9 cellular contexts compared by ENCODE assay signal in genomic region chr3:42192334-42193200, GRCh38.
DNase-seq lines count a peak whose midpoint lies in the region; ATAC-seq and TF ChIP-seq lines count a peak whose summit lies in the region.
"Had no signal": no experiment of that assay in that cellular context is flagged by ENCODE, and none has a peak within 500 bp of the region (broad histone marks: within the 10 kb centered on the region; RNA-seq: fewer than 3 reads in every experiment).

No MANE protein-coding gene starts in this region.

- intact Hi-C loops in natural killer cell (cut with micrococcal nuclease), result loop anchor here (1.0 to 10.0 kb wide), 2 partner anchors 298 to 1608 kb away; no protein-coding TSS in a partner anchor

- H3K27ac Mint-ChIP-seq in natural killer cell, result peak overlapping the region; percentile 18 to 71
- H3K27ac Mint-ChIP-seq: activated naive CD4-positive, alpha-beta T cell treated with anti-CD3 and anti-CD28 coated beads, Interleukin-2, amount 50 U/mL, for 72 hours had no signal

- no peak for TF ChIP-seq POLR2A in GM18505 (IDR thresholded peaks at IDR 0.05; ENCODE audit: borderline replicate concordance, extremely low read depth, insufficient read depth, insufficient read length)

- TF ChIP-seq CTCF in natural killer cell (IDR thresholded peaks at IDR 0.05), result no peak

- peak overlapping the region; percentile 28 for H3K4me3 Mint-ChIP-seq in natural killer cell

- DNase-seq in SK-MEL-5 (ENCODE audit: low read depth, low spot score), result peak; percentile 92
- DNase-seq in natural killer cell, result no peak
- no peak for DNase-seq in retina
- DNase-seq in NCI-H2107 treated with DMSO at 0.1 percent for 48 hours (lab: John Stamatoyannopoulos, UW; ENCODE audit: unreplicated experiment), result no peak
- no peak for DNase-seq in HuH-7 (ENCODE audit: low spot score)

- H3K36me3 Mint-ChIP-seq in natural killer cell, result peaks cover 19% of the 10 kb centered on the region

- H3K9me3 Mint-ChIP-seq in natural killer cell, result no peaks in the 10 kb centered on the region
- H3K9me3 Mint-ChIP-seq: activated naive CD4-positive, alpha-beta T cell treated with anti-CD3 and anti-CD28 coated beads, Interleukin-2, amount 50 U/mL, for 72 hours had no signal

- in situ Hi-C loops in SK-MEL-5 (cut with HindIII; ENCODE audit: low pct_unique_long_range_greater_than_20kb, low sequenced_read_pairs), result no loop called here

- ATAC-seq in GM18520 (IDR thresholded peaks at IDR 0.05; ENCODE audit: unreplicated experiment), result peak; percentile 26
- ATAC-seq in HG02759 (IDR thresholded peaks at IDR 0.05; ENCODE audit: unreplicated experiment), result peak; percentile 54
- ATAC-seq in natural killer cell, result peak in 2 of 3 donors; percentile 42 to 65
- no peak for ATAC-seq in GM18505 (IDR thresholded peaks at IDR 0.05; ENCODE audit: unreplicated experiment)
- ATAC-seq: activated naive CD4-positive, alpha-beta T cell treated with anti-CD3 and anti-CD28 coated beads, Interleukin-2, amount 50 U/mL, for 72 hours had no signal

- H3K27me3 Mint-ChIP-seq in natural killer cell (ENCODE audit: low read depth in 2 of 2), result no peaks in the 10 kb centered on the region

- H3K4me1 Mint-ChIP-seq in natural killer cell, result peaks cover 10 to 23% of the 10 kb centered on the region in 2 donors
